6 cellular contexts compared by ENCODE assay signal in genomic region chr4:173124209-173124865, GRCh38.
"Had no signal": no experiment of that assay in that cellular context is flagged by ENCODE, and none has a peak within 500 bp of the region (broad histone marks: within the 10 kb centered on the region; RNA-seq: fewer than 3 reads in every experiment).

No MANE protein-coding gene starts in this region.

- ATAC-seq: HCT116, HepG2 had no signal

- FAIRE-seq: HepG2 had no signal

- DNase-seq: GM23248, GOT3, H7, KG1 had no signal
